Comparison of ENCODE assay signal across 9 cellular contexts in genomic region chr17:74042744-74043486, GRCh38.
DNase-seq lines count a peak whose midpoint lies in the region; ATAC-seq and TF ChIP-seq lines count a peak whose summit lies in the region.
"Had no signal": no experiment of that assay in that cellular context is flagged by ENCODE, and none has a peak within 500 bp of the region (broad histone marks: within the 10 kb centered on the region; RNA-seq: fewer than 3 reads in every experiment).

No MANE protein-coding gene starts in this region.

- no peaks in the 10 kb centered on the region for H3F3A ChIP-seq in smooth muscle cell (ENCODE audit: low read depth)

- intact Hi-C loops in upper lobe of right lung (cut with DNase I): no loop called here

- no peaks in the 10 kb centered on the region for H4K20me1 ChIP-seq in smooth muscle cell (ENCODE audit: low read depth)

- H3K4me3 ChIP-seq in epithelial cell of esophagus (ENCODE audit: low read length) (no peak overlapping the region), smooth muscle cell (no peak overlapping the region), upper lobe of right lung (no peak overlapping the region)

- ATAC-seq in GM21390 (IDR thresholded peaks at IDR 0.05; ENCODE audit: unreplicated experiment) (no peak), HG02852 (IDR thresholded peaks at IDR 0.05; ENCODE audit: unreplicated experiment) (no peak), upper lobe of right lung (no peak)

- H3K4me2 ChIP-seq in smooth muscle cell: peak overlapping the region; percentile 25

- H3K27me3 ChIP-seq in smooth muscle cell (ENCODE audit: low read depth) (no peaks in the 10 kb centered on the region), upper lobe of right lung (no peaks in the 10 kb centered on the region)

- TF ChIP-seq CTCF in epithelial cell of esophagus (IDR thresholded peaks at IDR 0.05; ENCODE audit: insufficient read depth, low read depth, low read length, missing control alignments) (no peak), smooth muscle cell (IDR thresholded peaks at IDR 0.05; ENCODE audit: borderline replicate concordance, insufficient read depth, poor library complexity, severe bottlenecking) (no peak), upper lobe of right lung (IDR thresholded peaks at IDR 0.05) (no peak)

- H3K9ac ChIP-seq in smooth muscle cell (ENCODE audit: low read depth): no peak overlapping the region

- H3K9me3 ChIP-seq in smooth muscle cell (replicated peaks; ENCODE audit: low read depth): no peaks in the 10 kb centered on the region
- no peaks in the 10 kb centered on the region for H3K9me3 ChIP-seq in upper lobe of right lung

- peak overlapping the region; percentile 53 for H3K27ac ChIP-seq in smooth muscle cell (ENCODE audit: low read depth)
- H3K27ac ChIP-seq in upper lobe of right lung: no peak overlapping the region
- H3K27ac ChIP-seq: HL-60 had no signal

- DNase-seq in DMS53 treated with DMSO at 0.1 percent for 48 hours (lab: John Stamatoyannopoulos, UW; ENCODE audit: unreplicated experiment): peak; percentile 84
- DNase-seq in NCI-H446 (lab: John Stamatoyannopoulos, UW): peak; percentile 52 to 77
- peak; percentile 46 for DNase-seq in epithelial cell of esophagus (ENCODE audit: low read depth)
- peak; percentile 8 for DNase-seq in smooth muscle cell (lab: John Stamatoyannopoulos, UW; ENCODE audit: unreplicated experiment)
- DNase-seq in NCI-H526 (lab: John Stamatoyannopoulos, UW): no peak
- no peak for DNase-seq in upper lobe of right lung

- 43% methylated on average over 8 of the region's 8 CpGs for WGBS in smooth muscle cell (ENCODE audit: low lambda C conversion rate)

- H3K36me3 ChIP-seq in smooth muscle cell (ENCODE audit: low read depth): no peaks in the 10 kb centered on the region
- H3K36me3 ChIP-seq in upper lobe of right lung: no peaks in the 10 kb centered on the region

- H2AFZ ChIP-seq in smooth muscle cell (ENCODE audit: low read depth): no peak overlapping the region

- H3K4me1 ChIP-seq in smooth muscle cell (ENCODE audit: low read depth) (peaks cover 2% of the 10 kb centered on the region), upper lobe of right lung (no peaks in the 10 kb centered on the region)

- H3K79me2 ChIP-seq in smooth muscle cell (ENCODE audit: low read depth): no peaks in the 10 kb centered on the region

Comparison
In these comparisons a context has a peak if more than half of its experiments do, and no peak if none do; other contexts are left out.
1. DNase-seq: peak in DMS53 treated with DMSO at 0.1 percent for 48 hours (single experiment), NCI-H446 (2 of 2), epithelial cell of esophagus (single experiment) and smooth muscle cell (single experiment); none in NCI-H526 (0 of 2) and upper lobe of right lung (single experiment).